Comparison of ENCODE assay signal across 14 cellular contexts in the genomic region with DNA sequence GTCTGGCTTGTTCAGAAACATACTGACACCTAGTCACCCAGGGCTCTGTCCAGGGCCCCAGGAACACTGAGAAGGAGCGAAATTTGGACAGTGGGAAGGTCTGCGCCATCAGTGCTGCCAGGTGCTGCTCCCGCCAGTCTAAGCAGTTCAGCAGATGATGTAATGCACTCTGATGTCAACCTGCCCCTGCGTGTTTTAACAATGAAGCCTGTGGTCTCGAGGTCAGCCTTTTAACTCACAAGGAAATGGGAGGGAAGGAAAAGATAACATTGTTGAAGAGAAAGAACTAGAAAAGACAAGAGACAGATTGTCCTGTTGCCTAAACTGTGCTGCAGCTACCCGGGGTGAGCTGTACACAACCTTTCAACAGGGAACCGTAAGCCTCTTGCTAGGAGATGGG.
A peak's percentile ranks its signal among the peaks of the same experiment; 100 is the strongest.
DNase-seq lines count a peak whose midpoint lies in the region; ATAC-seq and TF ChIP-seq lines count a peak whose summit lies in the region.
"Had no signal": no experiment of that assay in that cellular context is flagged by ENCODE, and none has a peak within 500 bp of the region (broad histone marks: within the 10 kb centered on the region; RNA-seq: fewer than 3 reads in every experiment).

No MANE protein-coding gene starts in this region.

- H3K27ac ChIP-seq in mammary epithelial cell (ENCODE audit: insufficient read depth, low read depth, low read length): peak overlapping the region; percentile 45
- peak overlapping the region; percentile 3 for H3K27ac ChIP-seq in lower lobe of right lung
- no peak overlapping the region for H3K27ac ChIP-seq in A673 (ENCODE audit: low read depth, low read length, poor library complexity, severe bottlenecking)
- H3K27ac ChIP-seq: KMS-11 had no signal

- intact Hi-C loops in mammary epithelial cell (cut with micrococcal nuclease): no loop called here
- intact Hi-C loops in lower lobe of right lung (cut with DNase I): no loop called here
- intact Hi-C loops in A673 (cut with micrococcal nuclease; ENCODE audit: unreplicated experiment): no loop called here

- H3K4me1 ChIP-seq in mammary epithelial cell (ENCODE audit: insufficient read depth, low read length): peaks cover 28% of the 10 kb centered on the region
- H3K4me1 ChIP-seq in lower lobe of right lung: peaks cover 25% of the 10 kb centered on the region
- H3K4me1 ChIP-seq in A673 (ENCODE audit: insufficient read depth, low read length, poor library complexity, severe bottlenecking): no peaks in the 10 kb centered on the region

- H3K4me2 ChIP-seq in mammary epithelial cell (ENCODE audit: insufficient read depth, low read depth, low read length): peak overlapping the region; percentile 39
- H3K4me2 ChIP-seq: KMS-11 had no signal

- CTCF ChIA-PET in mammary epithelial cell (lab: Charles Lee; ENCODE audit: low non-redundant PET) (no interaction called here), A673 (lab: Charles Lee) (no interaction called here)

- WGBS in mammary epithelial cell (ENCODE audit: low coverage, missing lambda C conversion rate): 30% methylated on average over 7 of the region's 7 CpGs

- TF ChIP-seq CTCF in mammary epithelial cell (conservative IDR thresholded peaks at IDR 0.05 in 1 of 2, IDR thresholded peaks at IDR 0.05 in 1 of 2; ENCODE audit: extremely low read depth in 1 of 2, insufficient read depth in 1 of 2, low read depth in 1 of 2, low read length in 2 of 2): no peak
- no peak for TF ChIP-seq CTCF in lower lobe of right lung (IDR thresholded peaks at IDR 0.05)
- no peak for TF ChIP-seq CTCF in A673 (conservative IDR thresholded peaks at IDR 0.05; ENCODE audit: low read depth, low read length)

- peaks cover 64% of the 10 kb centered on the region for H3K36me3 ChIP-seq in mammary epithelial cell (ENCODE audit: insufficient read depth, low read length)
- peaks cover 98% of the 10 kb centered on the region for H3K36me3 ChIP-seq in lower lobe of right lung
- H3K36me3 ChIP-seq in A673 (ENCODE audit: insufficient read depth, low read length, poor library complexity, severe bottlenecking): peaks cover 95% of the 10 kb centered on the region

- ATAC-seq in lower lobe of right lung: no peak

- H3K4me3 ChIP-seq in Jurkat, Clone E6-1 (ENCODE audit: low read length): no peak overlapping the region
- H3K4me3 ChIP-seq in mammary epithelial cell (replicated peaks in 1 of 3; ENCODE audit: insufficient read depth in 1 of 3, low read depth in 2 of 3, low read length in 3 of 3): no peak overlapping the region
- no peak overlapping the region for H3K4me3 ChIP-seq in lower lobe of right lung
- no peak overlapping the region for H3K4me3 ChIP-seq in A673 (ENCODE audit: low read depth, low read length, poor library complexity, severe bottlenecking)
- H3K4me3 ChIP-seq: coronary artery had no signal

- DNase-seq in A172 (ENCODE audit: low spot score) (peak; percentile 15), mammary epithelial cell (peak; percentile 91), lower lobe of right lung (no peak), NCI-H2171 treated with DMSO at 0.1 percent for 48 hours (lab: John Stamatoyannopoulos, UW) (no peak), A673 (ENCODE audit: low spot score) (no peak), GOT3 (lab: John Stamatoyannopoulos, UW) (no peak), NCI-H1694 (lab: John Stamatoyannopoulos, UW) (no peak)
- DNase-seq in Jurkat, Clone E6-1 (ENCODE audit: low read depth, low spot score): peak; percentile 24
- DNase-seq: activated gamma-delta T cell; foreskin melanocyte; NCI-H2107; stimulated activated naive CD4-positive, alpha-beta T cell had no signal

- dilution Hi-C loops in mammary epithelial cell (cut with HindIII; ENCODE audit: low sequenced_read_pairs): loop anchor here (5.0 to 25.0 kb wide), 3 partner anchors 71 to 371 kb away; a partner anchor contains a TSS

- POLR2A ChIA-PET in A673 (lab: Charles Lee; ENCODE audit: low non-redundant PET): no interaction called here

- H3K79me2 ChIP-seq in mammary epithelial cell (ENCODE audit: insufficient read depth, low read length): no peaks in the 10 kb centered on the region

- H4K20me1 ChIP-seq in mammary epithelial cell (ENCODE audit: insufficient read depth, low read length): no peaks in the 10 kb centered on the region

- H3K27me3 ChIP-seq in mammary epithelial cell (ENCODE audit: insufficient read depth, low read length) (no peaks in the 10 kb centered on the region), lower lobe of right lung (ENCODE audit: low read depth) (no peaks in the 10 kb centered on the region), A673 (replicated peaks; ENCODE audit: insufficient read depth, low read depth, low read length, poor library complexity) (no peaks in the 10 kb centered on the region)

- H3K9me3 ChIP-seq in mammary epithelial cell (replicated peaks; ENCODE audit: insufficient read depth, low read length) (no peaks in the 10 kb centered on the region), lower lobe of right lung (no peaks in the 10 kb centered on the region), A673 (ENCODE audit: low read depth, low read length, poor library complexity, severe bottlenecking) (no peaks in the 10 kb centered on the region)

- in situ Hi-C loops in mammary epithelial cell (cut with MboI; ENCODE audit: low sequenced_read_pairs in 2 of 2): loop anchor here in 1 of 2 donors (10.0 kb wide), 1 partner anchor 178 kb away; a partner anchor contains a TSS

- no peak overlapping the region for H3K9ac ChIP-seq in mammary epithelial cell (ENCODE audit: insufficient read depth, low read length)
- H3K9ac ChIP-seq: KMS-11 had no signal

- no TSS peak for BruUV-seq in mammary epithelial cell (replicated peaks; lab: Mats Ljungman, UMichigan)
- no TSS peak for BruUV-seq in A673 (replicated peaks; lab: Mats Ljungman, UMichigan)

- no peak overlapping the region for H2AFZ ChIP-seq in mammary epithelial cell (ENCODE audit: low read depth, low read length)

Comparison
In these comparisons a context has a peak if more than half of its experiments do, and no peak if none do; other contexts are left out.
1. DNase-seq: peak in A172 (single experiment), Jurkat, Clone E6-1 (single experiment) and mammary epithelial cell (single experiment); none in lower lobe of right lung (single experiment), NCI-H2171 treated with DMSO at 0.1 percent for 48 hours (single experiment), A673 (single experiment), GOT3 (single experiment) and NCI-H1694 (single experiment).